ENCODE assay signal across 23 cellular contexts in genomic region chr11:119788096-119788883, GRCh38. TPM values are rescaled to one million over a fixed set of nuclear protein-coding genes. Genes with fewer than 3 reads are reported as not detected.
DNase-seq lines count a peak whose midpoint lies in the region; ATAC-seq and TF ChIP-seq lines count a peak whose summit lies in the region.
"Had no signal": no experiment of that assay in that cellular context is flagged by ENCODE, and none has a peak within 500 bp of the region (broad histone marks: within the 10 kb centered on the region; RNA-seq: fewer than 3 reads in every experiment).

No MANE protein-coding gene starts in this region.

- CTCF ChIA-PET in SK-N-SH (lab: Yijun Ruan, JAX): interaction anchor here (1.0 to 4.3 kb wide), 4 partner anchors 8 to 320 kb away, joined by 3 to 18 read pairs (median 4); no protein-coding TSS in a partner anchor

- H2BK5ac ChIP-seq in mesendoderm (ENCODE audit: low read length): no peak overlapping the region

- H3K27ac ChIP-seq in SK-N-SH (ENCODE audit: low read depth in 2 of 2, low read length in 1 of 2) (peak overlapping the region in 1 of 2 experiments; percentile 73; a peak in 2 of 4 replicates), mesendoderm (ENCODE audit: low read depth, low read length) (no peak overlapping the region), esophagus muscularis mucosa (replicated peaks in 1 of 4) (no peak overlapping the region)
- H3K27ac ChIP-seq: HL-60, Peyer's patch, SJCRH30 had no signal

- H2BK15ac ChIP-seq in mesendoderm (replicated peaks; ENCODE audit: low read depth): no peak overlapping the region

- POLR2A ChIA-PET in SK-N-SH (lab: Yijun Ruan, JAX): interaction anchor here (1.3 to 1.4 kb wide), 2 partner anchors 9 to 104 kb away, joined by 4 read pairs; no protein-coding TSS in a partner anchor

- H2AK5ac ChIP-seq in mesendoderm (ENCODE audit: low read length): no peak overlapping the region

- H3K79me1 ChIP-seq in mesendoderm (ENCODE audit: low read length): no peaks in the 10 kb centered on the region

- H2BK120ac ChIP-seq in mesendoderm (ENCODE audit: low read depth, low read length): no peak overlapping the region

- TF ChIP-seq RAD21 in SK-N-SH (IDR thresholded peaks at IDR 0.05; ENCODE audit: low read length): peak; percentile 31; the same call in 1 of the 2 replicates

- no peaks in the 10 kb centered on the region for H3K9me2 ChIP-seq in SK-N-SH

- H3K9me3 ChIP-seq in SK-N-SH (no peaks in the 10 kb centered on the region), esophagus muscularis mucosa (peaks cover 0 to 13% (median 0%) of the 10 kb centered on the region in 4 donors)
- H3K9me3 ChIP-seq: Peyer's patch, SJCRH30 had no signal

- no peak overlapping the region for H3K56ac ChIP-seq in mesendoderm (ENCODE audit: low read length)

- 71% methylated on average over 3 of the region's 12 CpGs for WGBS in SK-N-SH (ENCODE audit: low lambda C conversion rate)
- no CpG with 5 or more reads among the region's 12 CpGs for WGBS in mesendoderm (ENCODE audit: extremely low coverage, insufficient coverage, low lambda C conversion rate)
- WGBS in esophagus muscularis mucosa: 85% methylated on average over 10 of the region's 12 CpGs

- no peak for TF ChIP-seq EP300 in SK-N-SH (IDR thresholded peaks at IDR 0.05; ENCODE audit: borderline replicate concordance in 1 of 2, low read depth in 1 of 2, low read length in 1 of 2)
- no peak for TF ChIP-seq EP300 in esophagus muscularis mucosa (IDR thresholded peaks at IDR 0.05)

- no peak overlapping the region for H3K23ac ChIP-seq in mesendoderm (ENCODE audit: low read length)

- H3K27me3 ChIP-seq in SK-N-SH (ENCODE audit: insufficient read depth) (no peaks in the 10 kb centered on the region), mesendoderm (ENCODE audit: insufficient read depth, low read length, poor library complexity) (no peaks in the 10 kb centered on the region), esophagus muscularis mucosa (peaks cover 0 to 33% (median 0%) of the 10 kb centered on the region in 4 donors)
- H3K27me3 ChIP-seq: Peyer's patch, SJCRH30 had no signal

- no peak overlapping the region for H2AFZ ChIP-seq in SK-N-SH (ENCODE audit: low read depth)

- no peaks in the 10 kb centered on the region for H3K36me3 ChIP-seq in SK-N-SH (replicated peaks in 1 of 2; ENCODE audit: control insufficient read depth in 1 of 2, insufficient read depth in 2 of 2, low read length in 1 of 2)
- H3K36me3 ChIP-seq in mesendoderm (ENCODE audit: control insufficient read depth, insufficient read depth, low read length): no peaks in the 10 kb centered on the region
- no peaks in the 10 kb centered on the region for H3K36me3 ChIP-seq in esophagus muscularis mucosa
- H3K36me3 ChIP-seq: Peyer's patch, SJCRH30 had no signal

- DNase-seq in SK-N-SH: peak; percentile 62
- peak; percentile 23 for DNase-seq in NCI-H69 (lab: John Stamatoyannopoulos, UW)
- no peak for DNase-seq in mesendoderm
- DNase-seq in esophagus muscularis mucosa (ENCODE audit: extremely low spot score): no peak
- DNase-seq: 8988T, DMS53, GDM1, H9, KBM-7, NCI-H1092, NCI-H1436, NCI-H187 treated with DMSO at 0.1 percent for 48 hours, NCI-H2107, NCI-H2227 treated with DMSO at 0.1 percent for 48 hours, NCI-H510A, NCI-H748 treated with DMSO at 0.1 percent for 48 hours, SJCRH30 had no signal

- no peaks in the 10 kb centered on the region for H4K20me1 ChIP-seq in SK-N-SH (ENCODE audit: insufficient read depth)

- H3K18ac ChIP-seq in mesendoderm (ENCODE audit: low read length): no peak overlapping the region

- intact Hi-C loops in esophagus muscularis mucosa (cut with DNase I): no loop called here

- no peak for TF ChIP-seq CTCF in SK-N-SH (IDR thresholded peaks at IDR 0.05)
- no peak for TF ChIP-seq CTCF in esophagus muscularis mucosa (IDR thresholded peaks at IDR 0.05)

- H4K8ac ChIP-seq in mesendoderm (ENCODE audit: low read depth, low read length): no peak overlapping the region

- H3K79me2 ChIP-seq in SK-N-SH (ENCODE audit: insufficient read depth) (no peaks in the 10 kb centered on the region), mesendoderm (ENCODE audit: control insufficient read depth, insufficient read depth, low read length) (no peaks in the 10 kb centered on the region)

- H3K4me2 ChIP-seq in SK-N-SH (no peak overlapping the region), mesendoderm (ENCODE audit: low read length) (no peak overlapping the region)

- no peak overlapping the region for H4K5ac ChIP-seq in mesendoderm (ENCODE audit: low read length)

- H3K4me1 ChIP-seq in SK-N-SH (ENCODE audit: control insufficient read depth in 1 of 2, insufficient read depth in 2 of 2, low read depth in 1 of 2, low read length in 1 of 2) (peaks cover 0 to 46% of the 10 kb centered on the region in 2 experiments; a peak in 1 of 4 replicates), mesendoderm (ENCODE audit: control insufficient read depth, low read depth, low read length) (peaks cover 17% of the 10 kb centered on the region), esophagus muscularis mucosa (no peaks in the 10 kb centered on the region)
- H3K4me1 ChIP-seq: Peyer's patch, SJCRH30 had no signal

- no peak overlapping the region for H3K9ac ChIP-seq in SK-N-SH
- no peak overlapping the region for H3K9ac ChIP-seq in mesendoderm (ENCODE audit: low read length)

- H3K4me3 ChIP-seq in SK-N-SH (ENCODE audit: low read depth in 2 of 2, low read length in 1 of 2) (no peak overlapping the region), mesendoderm (ENCODE audit: low read length) (no peak overlapping the region), esophagus muscularis mucosa (no peak overlapping the region)
- H3K4me3 ChIP-seq: Peyer's patch, SJCRH30 had no signal

- ATAC-seq in SK-N-SH treated with all-trans-retinoic acid at 6 μM for 48 hours (no peak), GM21528 (IDR thresholded peaks at IDR 0.05; ENCODE audit: low FRiP score, unreplicated experiment) (no peak), HG02678 (IDR thresholded peaks at IDR 0.05; ENCODE audit: unreplicated experiment) (no peak)
- ATAC-seq: HepG2 had no signal

- TF ChIP-seq POLR2A in esophagus muscularis mucosa (IDR thresholded peaks at IDR 0.05; ENCODE audit: low read depth): no peak

- H3K4ac ChIP-seq in mesendoderm (ENCODE audit: low read depth, low read length): peak overlapping the region; percentile 41

- no peaks in the 10 kb centered on the region for H3F3A ChIP-seq in SK-N-SH (replicated peaks; ENCODE audit: insufficient read depth)

TF ChIP-seq in SK-N-SH, 30 proteins besides CTCF, POLR2A, EP300 and RAD21 (continues in another document):
- TF ChIP-seq ELF1 (IDR thresholded peaks at IDR 0.05): no peak
- no peak for TF ChIP-seq FOSL2 (IDR thresholded peaks at IDR 0.05; ENCODE audit: borderline replicate concordance, low read depth)
- TF ChIP-seq ZBTB33 (IDR thresholded peaks at IDR 0.05; ENCODE audit: borderline replicate concordance, low read depth): no peak
- TF ChIP-seq JUND (IDR thresholded peaks at IDR 0.05): no peak
- no peak for TF ChIP-seq SIN3A (IDR thresholded peaks at IDR 0.05; ENCODE audit: borderline replicate concordance, low read depth, low read length)
- TF ChIP-seq RXRA (IDR thresholded peaks at IDR 0.05; ENCODE audit: borderline replicate concordance, low read depth): no peak

TF ChIP-seq in SK-N-SH treated with all-trans-retinoic acid at 6 μM for 48 hours, 23 proteins besides CTCF, POLR2A, EP300 and RAD21 (continues in another document):
- TF ChIP-seq ISL1 (CRISPR knock-in tag; IDR thresholded peaks at IDR 0.05) (no peak), ZNF70 (CRISPR knock-in tag; IDR thresholded peaks at IDR 0.05) (no peak), POU6F1 (CRISPR knock-in tag; IDR thresholded peaks at IDR 0.05; ENCODE audit: borderline replicate concordance, low read depth) (no peak), GLIS3 (CRISPR knock-in tag; IDR thresholded peaks at IDR 0.05) (no peak), OSR1 (CRISPR knock-in tag; IDR thresholded peaks at IDR 0.05) (no peak), CSDC2 (CRISPR knock-in tag; IDR thresholded peaks at IDR 0.05) (no peak), TOX (CRISPR knock-in tag; IDR thresholded peaks at IDR 0.05; ENCODE audit: borderline replicate concordance) (no peak)

RNA-seq across cellular contexts. Expression of gene NECTIN1, which starts 59.3 kb away (rescaled TPM):
- polyA plus RNA-seq in SK-N-SH (2012; rRNA removed): 6.7 and 9.1 TPM in 2 replicates
- 3.9 and 7.4 TPM in 2 replicates for polyA plus RNA-seq in SK-N-SH (2012; cell fraction: cytosol; rRNA removed)
- polyA plus RNA-seq in SK-N-SH (2012; cell fraction: nucleus; rRNA removed): 10.8 and 12.7 TPM in 2 replicates
- polyA plus RNA-seq in mesendoderm (2013, experiment 1 of 2): 30.2 TPM
- 30.5 TPM for polyA plus RNA-seq in mesendoderm (2013, experiment 2 of 2)
- total RNA-seq in esophagus muscularis mucosa: 1 to 10 TPM; 1.7 to 4.0 (median 2.5) TPM

Comparison
In these comparisons a context has a peak if more than half of its experiments do, and no peak if none do; other contexts are left out.
1. DNase-seq: peak in SK-N-SH (single experiment) and NCI-H69 (single experiment); none in mesendoderm (single experiment) and esophagus muscularis mucosa (single experiment).